In genomic region chr5:149141224-149141956, GRCh38 we compare ENCODE assay signal across 8 cellular contexts. TPM values are rescaled to one million over a fixed set of nuclear protein-coding genes. Genes with fewer than 3 reads are reported as not detected.
DNase-seq lines count a peak whose midpoint lies in the region; ATAC-seq lines count a peak whose summit lies in the region.

Gene ABLIM3 (plus strand): TSS chr5:149141493. CDS start chr5:149142096, 603 bp downstream.

- no peak within 1 kb of the TSS for H3K27ac ChIP-seq in mesendoderm (ENCODE audit: low read depth, low read length)

- H2BK15ac ChIP-seq in mesendoderm (replicated peaks; ENCODE audit: low read depth), result no peak within 1 kb of the TSS

- H3K4me3 ChIP-seq in endocrine pancreas (ENCODE audit: control insufficient read depth, insufficient read depth, low read length), result no peak within 1 kb of the TSS
- peak within 1 kb of the TSS; percentile 36 for H3K4me3 ChIP-seq in mesendoderm (ENCODE audit: low read length)

- no peak within 1 kb of the TSS for H4K8ac ChIP-seq in mesendoderm (ENCODE audit: low read depth, low read length)

- H2BK5ac ChIP-seq in mesendoderm (ENCODE audit: low read length), result no peak within 1 kb of the TSS

- peak; percentile 95 for ATAC-seq in HG02981 (IDR thresholded peaks at IDR 0.05; ENCODE audit: unreplicated experiment)

- no peaks in the 10 kb centered on the region for H3K4me1 ChIP-seq in endocrine pancreas (ENCODE audit: control insufficient read depth, insufficient read depth, low read length)
- H3K4me1 ChIP-seq in mesendoderm (ENCODE audit: control insufficient read depth, low read depth, low read length), result no peaks in the 10 kb centered on the region

- WGBS in mesendoderm (ENCODE audit: extremely low coverage, insufficient coverage, low lambda C conversion rate), result no CpG with 5 or more reads among the region's 54 CpGs

- no peak within 1 kb of the TSS for H2BK120ac ChIP-seq in mesendoderm (ENCODE audit: low read depth, low read length)

- H3K79me1 ChIP-seq in mesendoderm (ENCODE audit: low read length), result no peaks in the 10 kb centered on the region

- H3K4ac ChIP-seq in mesendoderm (ENCODE audit: low read depth, low read length), result no peak within 1 kb of the TSS

- H3K56ac ChIP-seq in mesendoderm (ENCODE audit: low read length), result peak within 1 kb of the TSS; percentile 22

- no peak within 1 kb of the TSS for H2AK5ac ChIP-seq in mesendoderm (ENCODE audit: low read length)

- no peak within 1 kb of the TSS for H4K5ac ChIP-seq in mesendoderm (ENCODE audit: low read length)

- H3K27me3 ChIP-seq in endocrine pancreas (ENCODE audit: control insufficient read depth, insufficient read depth, low read length), result no peaks in the 10 kb centered on the region
- no peaks in the 10 kb centered on the region for H3K27me3 ChIP-seq in mesendoderm (ENCODE audit: insufficient read depth, low read length, poor library complexity)

- H3K9ac ChIP-seq in endocrine pancreas (ENCODE audit: control insufficient read depth, insufficient read depth, low read length) (peak within 1 kb of the TSS; percentile 43), mesendoderm (ENCODE audit: low read length) (peak within 1 kb of the TSS; percentile 43)

- peak; percentile 55 for DNase-seq in SIG-M5 treated with dmso at 0.1 percent for 504 hours (lab: John Stamatoyannopoulos, UW; ENCODE audit: unreplicated experiment)
- no peak for DNase-seq in SIG-M5 (lab: John Stamatoyannopoulos, UW)
- DNase-seq in NCI-H510A (lab: John Stamatoyannopoulos, UW), result peak; percentile 52
- DNase-seq in activated CD8-positive, alpha-beta memory T cell treated with anti-CD3 and anti-CD28 coated beads, Interleukin-2, amount 50 U/mL, for 1 hour (ENCODE audit: extremely low read depth), result peak; percentile 21
- DNase-seq in mesendoderm, result peak; percentile 72
- DNase-seq in stimulated activated CD8-positive, alpha-beta memory T cell treated with anti-CD3 and anti-CD28 coated beads, Interleukin-12 subunit alpha, Interleukin-12 subunit beta, amount 100 ng/mL, for 24 hours (ENCODE audit: extremely low read depth), result peak; percentile 16

- H3K79me2 ChIP-seq in mesendoderm (ENCODE audit: control insufficient read depth, insufficient read depth, low read length), result no peaks in the 10 kb centered on the region

- no peak within 1 kb of the TSS for H3K18ac ChIP-seq in mesendoderm (ENCODE audit: low read length)

- H3K4me2 ChIP-seq in mesendoderm (ENCODE audit: low read length), result peak within 1 kb of the TSS; percentile 82

- H3K23ac ChIP-seq in mesendoderm (ENCODE audit: low read length), result no peak within 1 kb of the TSS

- no peaks in the 10 kb centered on the region for H3K9me3 ChIP-seq in endocrine pancreas (ENCODE audit: control insufficient read depth, low read length)

- H3K36me3 ChIP-seq in endocrine pancreas (ENCODE audit: control insufficient read depth, insufficient read depth, low read length), result no peaks in the 10 kb centered on the region
- H3K36me3 ChIP-seq in mesendoderm (ENCODE audit: control insufficient read depth, insufficient read depth, low read length), result no peaks in the 10 kb centered on the region

RNA-seq across cellular contexts. Expression of gene ABLIM3, which starts in this region (rescaled TPM):
- polyA plus RNA-seq in mesendoderm (2013, experiment 1 of 2), result 0.18 TPM
- 0.18 TPM for polyA plus RNA-seq in mesendoderm (2013, experiment 2 of 2)
